In the genomic region with DNA sequence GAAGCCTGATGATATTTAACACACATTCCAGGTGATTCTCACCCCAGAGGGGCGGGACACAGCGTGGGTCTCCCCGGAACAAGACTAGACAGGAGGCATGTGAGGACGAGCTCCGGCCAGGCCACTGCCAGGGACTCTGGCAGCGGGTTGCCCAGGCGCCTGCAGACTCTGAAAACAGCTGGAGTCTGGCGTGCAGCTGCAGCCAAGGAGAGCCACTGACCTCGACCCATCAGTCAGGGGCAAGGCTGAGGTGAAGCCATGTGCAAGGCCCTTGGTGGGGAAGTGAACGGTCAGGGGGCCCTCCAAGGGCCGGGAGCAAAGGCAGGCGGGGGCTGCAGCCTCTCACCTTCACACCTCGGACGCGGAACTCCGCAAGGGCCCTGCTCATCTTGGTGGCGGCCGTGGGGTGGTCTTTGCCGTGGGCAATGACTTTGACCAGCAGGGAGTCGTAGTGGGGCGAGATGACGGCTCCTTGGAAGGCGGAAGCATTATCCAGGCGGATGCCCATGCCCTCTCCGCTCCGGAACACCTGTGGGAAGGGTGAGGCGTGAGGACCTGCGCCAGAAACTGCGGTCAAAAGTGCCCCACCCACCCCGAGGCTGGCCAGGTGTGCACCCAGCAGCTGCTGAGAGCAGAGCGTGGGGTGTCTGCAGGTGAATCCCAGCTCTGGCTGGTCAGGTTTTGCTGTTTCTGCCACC, we compare ENCODE assay signal across 20 cellular contexts.
"Had no signal": no experiment of that assay in that cellular context is flagged by ENCODE, and none has a peak within 500 bp of the region (broad histone marks: within the 10 kb centered on the region; RNA-seq: fewer than 3 reads in every experiment).

No MANE protein-coding gene starts in this region.

- H3K4me3 ChIP-seq: breast epithelium, lower lobe of right lung, tibial nerve, uterus had no signal

- H3K27ac Mint-ChIP-seq: dendritic cell treated with granulocyte-macrophage colony-stimulating factor and Interleukin-4, amounts not matched to agents 40 ng/mL and 50 ng/mL, for 4 days; stimulated activated naive CD8-positive, alpha-beta T cell treated with anti-CD3 and anti-CD28 coated beads, Interleukin-15, Interleukin-2, amounts not matched to agents 100 ng/mL and 50 ng/mL, for 24 hours had no signal

- H3K27me3 Mint-ChIP-seq: dendritic cell treated with granulocyte-macrophage colony-stimulating factor and Interleukin-4, amounts not matched to agents 40 ng/mL and 50 ng/mL, for 4 days; stimulated activated naive CD8-positive, alpha-beta T cell treated with anti-CD3 and anti-CD28 coated beads, Interleukin-15, Interleukin-2, amounts not matched to agents 100 ng/mL and 50 ng/mL, for 24 hours had no signal

- H3K4me1 ChIP-seq: breast epithelium, lower lobe of right lung, uterus had no signal

- H3K36me3 ChIP-seq: breast epithelium, lower lobe of right lung, uterus had no signal

- H3K4me3 Mint-ChIP-seq: dendritic cell treated with granulocyte-macrophage colony-stimulating factor and Interleukin-4, amounts not matched to agents 40 ng/mL and 50 ng/mL, for 4 days; stimulated activated naive CD8-positive, alpha-beta T cell treated with anti-CD3 and anti-CD28 coated beads, Interleukin-15, Interleukin-2, amounts not matched to agents 100 ng/mL and 50 ng/mL, for 24 hours had no signal

- H3K9me3 Mint-ChIP-seq: dendritic cell treated with granulocyte-macrophage colony-stimulating factor and Interleukin-4, amounts not matched to agents 40 ng/mL and 50 ng/mL, for 4 days; nephron; stimulated activated naive CD8-positive, alpha-beta T cell treated with anti-CD3 and anti-CD28 coated beads, Interleukin-15, Interleukin-2, amounts not matched to agents 100 ng/mL and 50 ng/mL, for 24 hours had no signal

- H3K27me3 ChIP-seq: breast epithelium, tibial nerve, uterus had no signal

- H3K27ac ChIP-seq: breast epithelium, lower lobe of right lung, tibial nerve, uterus, WERI-Rb-1 had no signal

- DNase-seq: activated CD4-positive, alpha-beta T cell treated with anti-CD3 and anti-CD28 coated beads for 1 hour; activated CD8-positive, alpha-beta memory T cell treated with anti-CD3 and anti-CD28 coated beads for 24 hours; activated CD8-positive, alpha-beta memory T cell treated with anti-CD3 and anti-CD28 coated beads, Interleukin-2, amount 50 U/mL, for 48 hours; activated effector memory CD4-positive, alpha-beta T cell treated with anti-CD3 and anti-CD28 coated beads, Interleukin-2, amount 50 U/mL, for 16 hours; activated naive CD4-positive, alpha-beta T cell treated with anti-CD3 and anti-CD28 coated beads, Interleukin-2, amount 50 U/mL, for 16 hours; activated T-cell treated with anti-CD3 and anti-CD28 coated beads, Interleukin-2, amount 50 U/mL, for 48 hours; effector CD8-positive, alpha-beta T cell; left cardiac atrium; lower lobe of right lung; nucleus accumbens; posterior cingulate gyrus; stimulated activated CD4-positive, alpha-beta T cell treated with anti-CD3 and anti-CD28 coated beads, Interleukin-12 subunit alpha, Interleukin-12 subunit beta, amount 100 ng/mL, for 4 hours; stimulated activated CD4-positive, alpha-beta T cell treated with anti-CD3 and anti-CD28 coated beads, Interleukin-1b, Interleukin-23, amount 100 ng/mL, for 48 hours; uterus; WERI-Rb-1 had no signal

- H3K9me3 ChIP-seq: breast epithelium, lower lobe of right lung, tibial nerve, uterus had no signal

- ATAC-seq: left cardiac atrium, lower lobe of right lung had no signal
